1 cellular context compared by ENCODE assay signal in genomic region chr5:40288791-40289475, GRCh38.
TF ChIP-seq lines count a peak whose summit lies in the region.

No MANE protein-coding gene starts in this region.

TF ChIP-seq in WTC11, 78 proteins besides CTCF, POLR2A, EP300 and RAD21 (continued from another document):
- no peak for TF ChIP-seq ERG (CRISPR knock-in tag; IDR thresholded peaks at IDR 0.05)
